ENCODE assay signal across 13 cellular contexts in genomic region chr11:11279956-11280689, GRCh38.
A peak's percentile ranks its signal among the peaks of the same experiment; 100 is the strongest.
DNase-seq lines count a peak whose midpoint lies in the region; ATAC-seq and TF ChIP-seq lines count a peak whose summit lies in the region.
"Had no signal": no experiment of that assay in that cellular context is flagged by ENCODE, and none has a peak within 500 bp of the region (broad histone marks: within the 10 kb centered on the region; RNA-seq: fewer than 3 reads in every experiment).

No MANE protein-coding gene starts in this region.

- TF ChIP-seq CTCF in HFFc6 (IDR thresholded peaks at IDR 0.05) (no peak), hepatocyte (IDR thresholded peaks at IDR 0.05; ENCODE audit: poor library complexity) (no peak)

- H3K27me3 Mint-ChIP-seq in HFFc6 (ENCODE audit: insufficient read depth): peaks cover 19% of the 10 kb centered on the region

- WGBS in hepatocyte (ENCODE audit: low lambda C conversion rate, missing lambda C conversion rate): 54% methylated on average over 11 of the region's 11 CpGs

- peak overlapping the region; percentile 26 for H3K9ac ChIP-seq in NT2/D1 (ENCODE audit: insufficient read length, low read depth)

- ATAC-seq in HG03520 (IDR thresholded peaks at IDR 0.05; ENCODE audit: unreplicated experiment) (no peak), GM21723 (IDR thresholded peaks at IDR 0.05; ENCODE audit: unreplicated experiment) (no peak)
- ATAC-seq: GM12878, HCT116 had no signal

- no peak overlapping the region for H3K4me3 ChIP-seq in NT2/D1 (ENCODE audit: insufficient read length, low read depth)
- no peak overlapping the region for H3K4me3 ChIP-seq in hepatocyte
- H3K4me3 ChIP-seq: GM12878 had no signal

- peak overlapping the region; percentile 51; the same call in 1 of the 2 replicates for H3K27ac Mint-ChIP-seq in HFFc6
- H3K27ac Mint-ChIP-seq: B cell had no signal

- H4K20me1 ChIP-seq in hepatocyte (ENCODE audit: insufficient read depth, poor library complexity, severe bottlenecking): no peaks in the 10 kb centered on the region

- H3K9me3 Mint-ChIP-seq in HFFc6: no peaks in the 10 kb centered on the region

- no peaks in the 10 kb centered on the region for H3K27me3 ChIP-seq in NT2/D1 (ENCODE audit: insufficient read depth, insufficient read length)
- H3K27me3 ChIP-seq in hepatocyte: no peaks in the 10 kb centered on the region
- H3K27me3 ChIP-seq: neutrophil had no signal

- H3K4me2 ChIP-seq in hepatocyte: peak overlapping the region; percentile 54

- H3K9me3 ChIP-seq in NT2/D1 (ENCODE audit: insufficient read depth, low read length) (no peaks in the 10 kb centered on the region), hepatocyte (ENCODE audit: low read depth) (no peaks in the 10 kb centered on the region)
- H3K9me3 ChIP-seq: neutrophil had no signal

- H2AFZ ChIP-seq in hepatocyte: peak overlapping the region; percentile 36

- peak; percentile 11 for DNase-seq in A172 (ENCODE audit: low spot score)
- DNase-seq in HFFc6: no peak
- peak; percentile 36 for DNase-seq in NT2/D1 (ENCODE audit: low read depth, low spot score)
- peak; percentile 23 for DNase-seq in hepatocyte (ENCODE audit: low spot score)
- DNase-seq in NCI-H82 (lab: John Stamatoyannopoulos, UW): no peak
- DNase-seq in activated CD4-positive, CD25-positive, alpha-beta regulatory T cell treated with anti-CD3 and anti-CD28 coated beads, Interleukin-2, amount 50 U/mL, for 72 hours: no peak

- H3K79me2 ChIP-seq in hepatocyte: no peaks in the 10 kb centered on the region

- no peaks in the 10 kb centered on the region for H3K9me2 ChIP-seq in hepatocyte (replicated peaks; ENCODE audit: insufficient read depth)

- H3K36me3 ChIP-seq in NT2/D1 (ENCODE audit: insufficient read depth, insufficient read length, low read length): no peaks in the 10 kb centered on the region
- no peaks in the 10 kb centered on the region for H3K36me3 ChIP-seq in hepatocyte (replicated peaks; ENCODE audit: insufficient read depth, low read depth)
- H3K36me3 ChIP-seq: neutrophil had no signal

- H3K27ac ChIP-seq in hepatocyte: peak overlapping the region; percentile 43
- H3K27ac ChIP-seq: neutrophil had no signal

- H3K36me3 Mint-ChIP-seq in HFFc6 (ENCODE audit: low read depth): no peaks in the 10 kb centered on the region

- H3K4me1 ChIP-seq in NT2/D1 (ENCODE audit: insufficient read depth, insufficient read length): peaks cover 6% of the 10 kb centered on the region
- peaks cover 12% of the 10 kb centered on the region for H3K4me1 ChIP-seq in hepatocyte (ENCODE audit: insufficient read depth)

- no peak overlapping the region for H3K4me3 Mint-ChIP-seq in HFFc6
- H3K4me3 Mint-ChIP-seq: B cell, brain had no signal

- peaks cover 13% of the 10 kb centered on the region; the same call in 1 of the 2 replicates for H3K4me1 Mint-ChIP-seq in HFFc6 (ENCODE audit: low read depth)
- H3K4me1 Mint-ChIP-seq: B cell had no signal

Comparison
In these comparisons a context has a peak if more than half of its experiments do, and no peak if none do; other contexts are left out.
1. DNase-seq: peak in A172 (single experiment), NT2/D1 (single experiment) and hepatocyte (single experiment); none in HFFc6 (single experiment), NCI-H82 (single experiment) and activated CD4-positive, CD25-positive, alpha-beta regulatory T cell treated with anti-CD3 and anti-CD28 coated beads, Interleukin-2, amount 50 U/mL, for 72 hours (single experiment).